Comparison of ENCODE assay signal across 8 cellular contexts in the genomic region with DNA sequence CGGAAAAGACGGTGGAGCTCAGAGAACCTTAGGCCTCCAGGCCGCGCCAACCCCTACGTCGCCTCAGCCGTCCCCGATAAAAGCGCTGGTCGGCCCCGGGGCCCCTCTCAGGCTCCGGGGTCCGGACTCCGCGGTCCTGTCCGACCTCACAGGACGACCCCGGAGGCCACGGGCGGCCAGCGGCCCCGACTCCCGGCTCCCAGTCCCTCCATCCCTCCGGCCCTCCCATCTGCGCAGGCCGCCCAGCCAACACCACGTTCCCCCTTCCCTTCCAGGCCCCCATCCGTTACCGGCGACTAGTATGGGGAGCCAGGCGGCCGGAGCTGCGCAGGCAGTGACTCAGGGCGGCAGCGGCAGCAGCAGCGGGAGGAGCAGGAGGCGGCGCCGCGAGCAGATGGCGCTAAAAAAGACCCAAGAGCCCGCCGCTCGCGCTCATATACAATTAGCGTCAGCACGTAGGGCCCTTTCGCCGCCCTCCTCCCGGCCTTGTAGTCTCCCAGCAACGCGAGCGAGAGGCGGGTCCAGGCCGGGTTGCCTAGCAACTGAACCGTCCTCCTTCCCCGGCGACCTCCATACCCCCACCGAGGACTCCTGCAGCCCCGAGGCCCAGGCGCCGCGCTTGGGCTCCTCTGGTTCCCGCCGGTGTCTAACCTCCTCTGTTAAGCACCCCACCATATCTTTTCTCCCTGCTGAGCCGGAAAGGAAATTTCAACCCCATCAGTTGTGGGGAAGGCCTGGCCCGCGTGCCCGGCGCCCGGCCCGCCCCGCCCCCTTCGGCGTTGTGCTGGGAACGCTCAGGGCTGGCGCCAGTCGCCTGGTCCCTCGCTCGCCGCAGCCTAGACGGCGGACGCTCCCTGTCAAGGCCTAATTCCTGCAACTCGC. TPM values are rescaled to one million over a fixed set of nuclear protein-coding genes. Genes with fewer than 3 reads are reported as not detected.
A peak's percentile ranks its signal among the peaks of the same experiment; 100 is the strongest.
DNase-seq lines count a peak whose midpoint lies in the region; ATAC-seq and TF ChIP-seq lines count a peak whose summit lies in the region.

A gene with protein sequence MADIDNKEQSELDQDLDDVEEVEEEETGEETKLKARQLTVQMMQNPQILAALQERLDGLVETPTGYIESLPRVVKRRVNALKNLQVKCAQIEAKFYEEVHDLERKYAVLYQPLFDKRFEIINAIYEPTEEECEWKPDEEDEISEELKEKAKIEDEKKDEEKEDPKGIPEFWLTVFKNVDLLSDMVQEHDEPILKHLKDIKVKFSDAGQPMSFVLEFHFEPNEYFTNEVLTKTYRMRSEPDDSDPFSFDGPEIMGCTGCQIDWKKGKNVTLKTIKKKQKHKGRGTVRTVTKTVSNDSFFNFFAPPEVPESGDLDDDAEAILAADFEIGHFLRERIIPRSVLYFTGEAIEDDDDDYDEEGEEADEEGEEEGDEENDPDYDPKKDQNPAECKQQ (minus strand): TSS at position 409 of the 882 bp plus-strand sequence. CDS start 10,466 bp downstream, outside the sequence.

- peak within 1 kb of the TSS; percentile 80 to 89 for H3K4me3 ChIP-seq in muscle layer of duodenum (ENCODE audit: low read depth in 1 of 2, low read length in 2 of 2)

- ATAC-seq in GM21717 (IDR thresholded peaks at IDR 0.05; ENCODE audit: unreplicated experiment) (peak; percentile 95), esophagus mucosa (peak; percentile 97)
- ATAC-seq in activated T-cell treated with anti-CD3 and anti-CD28 coated beads, Interleukin-2, amount 50 U/mL, for 4 hours, result peak; percentile 86 to 91

- no peaks in the 10 kb centered on the region for H3K9me3 ChIP-seq in muscle layer of duodenum (ENCODE audit: control insufficient read depth in 1 of 2, low read length in 2 of 2)

- H3K9me3 Mint-ChIP-seq in activated T-cell treated with anti-CD3 and anti-CD28 coated beads, Interleukin-2, amount 50 U/mL, for 4 hours, result no peaks in the 10 kb centered on the region

- H3K27me3 Mint-ChIP-seq in activated T-cell treated with anti-CD3 and anti-CD28 coated beads, Interleukin-2, amount 50 U/mL, for 4 hours (ENCODE audit: low read depth), result no peaks in the 10 kb centered on the region

- H3K27ac ChIP-seq in muscle layer of duodenum (ENCODE audit: low read length), result peak within 1 kb of the TSS; percentile 89

- H3K4me3 Mint-ChIP-seq in activated T-cell treated with anti-CD3 and anti-CD28 coated beads, Interleukin-2, amount 50 U/mL, for 4 hours, result peak within 1 kb of the TSS; percentile 98

- no peaks in the 10 kb centered on the region for H3K27me3 ChIP-seq in muscle layer of duodenum (ENCODE audit: low read depth, low read length)

- H3K36me3 ChIP-seq in muscle layer of duodenum (ENCODE audit: control insufficient read depth in 1 of 2, insufficient read depth in 2 of 2, low read length in 2 of 2), result peaks cover 0 to 6% of the 10 kb centered on the region in 2 donors

- in situ Hi-C loops in KBM-7 (cut with MboI; ENCODE audit: low pct_unique_long_range_greater_than_20kb, low sequenced_read_pairs), result no loop called here

- peaks cover 47% of the 10 kb centered on the region for H3K4me1 Mint-ChIP-seq in activated T-cell treated with anti-CD3 and anti-CD28 coated beads, Interleukin-2, amount 50 U/mL, for 4 hours (ENCODE audit: low read depth)

- peaks cover 4 to 19% of the 10 kb centered on the region in 2 donors for H3K4me1 ChIP-seq in muscle layer of duodenum (ENCODE audit: control insufficient read depth in 1 of 2, insufficient read depth in 2 of 2, low read length in 2 of 2)

- H3K36me3 Mint-ChIP-seq in activated T-cell treated with anti-CD3 and anti-CD28 coated beads, Interleukin-2, amount 50 U/mL, for 4 hours (ENCODE audit: insufficient read depth), result peaks cover 31% of the 10 kb centered on the region

- DNase-seq in DMS153 treated with DMSO at 0.1 percent for 48 hours (lab: John Stamatoyannopoulos, UW; ENCODE audit: unreplicated experiment) (peak; percentile 93), KBM-7 (peak; percentile 99)
- peak; percentile 96 for DNase-seq in activated T-cell treated with anti-CD3 and anti-CD28 coated beads, Interleukin-2, amount 50 U/mL, for 4 hours
- DNase-seq in stimulated activated CD8-positive, alpha-beta memory T cell treated with anti-CD3 and anti-CD28 coated beads, Interleukin-7, amount 100 ng/mL, for 4 hours (ENCODE audit: low read depth in 2 of 2), result peak; percentile 96 to 98

TF ChIP-seq in PFSK-1, 5 proteins besides CTCF, POLR2A, EP300 and RAD21:
- TF ChIP-seq POLR2AphosphoS5 (IDR thresholded peaks at IDR 0.05; ENCODE audit: low read depth, low read length), result peak; percentile 90
- 0 out of 2 replicates have a peak, but pooled peaks have one; percentile 51 for TF ChIP-seq TAF1 (IDR thresholded peaks at IDR 0.05; ENCODE audit: borderline replicate concordance, insufficient read depth, low read length)
- peak; percentile 38 for TF ChIP-seq FOXP2 (optimal IDR thresholded peaks at IDR 0.05; ENCODE audit: borderline replicate concordance, extremely low read depth, extremely low read length, insufficient read depth)
- TF ChIP-seq SIN3A (IDR thresholded peaks at IDR 0.05; ENCODE audit: borderline replicate concordance, insufficient read depth, low read length), result 0 out of 2 replicates have a peak, but pooled peaks have one; percentile 70
- TF ChIP-seq, protein P1, sequence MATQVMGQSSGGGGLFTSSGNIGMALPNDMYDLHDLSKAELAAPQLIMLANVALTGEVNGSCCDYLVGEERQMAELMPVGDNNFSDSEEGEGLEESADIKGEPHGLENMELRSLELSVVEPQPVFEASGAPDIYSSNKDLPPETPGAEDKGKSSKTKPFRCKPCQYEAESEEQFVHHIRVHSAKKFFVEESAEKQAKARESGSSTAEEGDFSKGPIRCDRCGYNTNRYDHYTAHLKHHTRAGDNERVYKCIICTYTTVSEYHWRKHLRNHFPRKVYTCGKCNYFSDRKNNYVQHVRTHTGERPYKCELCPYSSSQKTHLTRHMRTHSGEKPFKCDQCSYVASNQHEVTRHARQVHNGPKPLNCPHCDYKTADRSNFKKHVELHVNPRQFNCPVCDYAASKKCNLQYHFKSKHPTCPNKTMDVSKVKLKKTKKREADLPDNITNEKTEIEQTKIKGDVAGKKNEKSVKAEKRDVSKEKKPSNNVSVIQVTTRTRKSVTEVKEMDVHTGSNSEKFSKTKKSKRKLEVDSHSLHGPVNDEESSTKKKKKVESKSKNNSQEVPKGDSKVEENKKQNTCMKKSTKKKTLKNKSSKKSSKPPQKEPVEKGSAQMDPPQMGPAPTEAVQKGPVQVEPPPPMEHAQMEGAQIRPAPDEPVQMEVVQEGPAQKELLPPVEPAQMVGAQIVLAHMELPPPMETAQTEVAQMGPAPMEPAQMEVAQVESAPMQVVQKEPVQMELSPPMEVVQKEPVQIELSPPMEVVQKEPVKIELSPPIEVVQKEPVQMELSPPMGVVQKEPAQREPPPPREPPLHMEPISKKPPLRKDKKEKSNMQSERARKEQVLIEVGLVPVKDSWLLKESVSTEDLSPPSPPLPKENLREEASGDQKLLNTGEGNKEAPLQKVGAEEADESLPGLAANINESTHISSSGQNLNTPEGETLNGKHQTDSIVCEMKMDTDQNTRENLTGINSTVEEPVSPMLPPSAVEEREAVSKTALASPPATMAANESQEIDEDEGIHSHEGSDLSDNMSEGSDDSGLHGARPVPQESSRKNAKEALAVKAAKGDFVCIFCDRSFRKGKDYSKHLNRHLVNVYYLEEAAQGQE (IDR thresholded peaks at IDR 0.05; ENCODE audit: insufficient read depth in 1 of 2, low read depth in 2 of 2, low read length in 2 of 2), result no peak
TF ChIP-seq in PFSK-1: peak in this region for 4.

RNA-seq across cellular contexts. Expression of the gene that starts here (rescaled TPM):
- 441 TPM for polyA plus RNA-seq in PFSK-1 (2012; ENCODE audit: insufficient read length, low read depth)
- total RNA-seq in activated T-cell treated with anti-CD3 and anti-CD28 coated beads, Interleukin-2, amount 50 U/mL, for 4 hours, result 1,000 to 10,000 TPM in 1 of 3 donors, 100 to 1,000 TPM in 2; 918 to 1,002 (median 960) TPM
- total RNA-seq in esophagus mucosa, result 194 TPM

Comparison
In these comparisons a context has a peak if more than half of its experiments do, and no peak if none do; other contexts are left out.
1. Peak in every context shown above with its lines: DNase-seq, ATAC-seq, H3K4me3 ChIP-seq and H3K27ac ChIP-seq.